15 cellular contexts compared by ENCODE assay signal in genomic region chr3:171374661-171375285, GRCh38.
A peak's percentile ranks its signal among the peaks of the same experiment; 100 is the strongest.
DNase-seq lines count a peak whose midpoint lies in the region; ATAC-seq, FAIRE-seq and TF ChIP-seq lines count a peak whose summit lies in the region.
"Had no signal": no experiment of that assay in that cellular context is flagged by ENCODE, and none has a peak within 500 bp of the region (broad histone marks: within the 10 kb centered on the region; RNA-seq: fewer than 3 reads in every experiment).

No MANE protein-coding gene starts in this region.

- no peak for FAIRE-seq in K562 (lab: Jason Lieb, UNC)
- FAIRE-seq in keratinocyte (lab: Jason Lieb, UNC) = peak; percentile 75
- no peak for FAIRE-seq in urothelium cell line (lab: Jason Lieb, UNC)
- FAIRE-seq: HepG2 had no signal

- H3K4me1 Mint-ChIP-seq in T-cell = peaks cover 10 to 33% (median 19%) of the 10 kb centered on the region in 3 donors

- no peaks in the 10 kb centered on the region for H3K9me3 Mint-ChIP-seq in T-cell
- H3K9me3 Mint-ChIP-seq: stimulated activated effector memory CD8-positive, alpha-beta T cell treated with anti-CD3 and anti-CD28 coated beads, Interleukin-12 subunit alpha, Interleukin-12 subunit beta, amount 100 ng/mL, for 72 hours had no signal

- no TSS peak for BruUV-seq in K562 (replicated peaks; lab: Mats Ljungman, UMichigan)

- 2% methylated on average over 3 of the region's 3 CpGs for WGBS in K562 (ENCODE audit: insufficient coverage, low coverage, missing lambda C conversion rate)

- H3K9me3 ChIP-seq in K562 (replicated peaks; ENCODE audit: control insufficient read depth, insufficient read depth, low read depth, low read length) = no peaks in the 10 kb centered on the region
- H3K9me3 ChIP-seq in keratinocyte (ENCODE audit: control insufficient read depth, low read depth, low read length) = no peaks in the 10 kb centered on the region
- H3K9me3 ChIP-seq: ascending aorta had no signal

- dilution Hi-C loops in keratinocyte (cut with MboI; ENCODE audit: extremely low pct_ligation_motif_present, low sequenced_read_pairs) = no loop called here

- no peak; the same call in 1 of the 2 replicates for TF ChIP-seq EP300 in K562 (IDR thresholded peaks at IDR 0.05; ENCODE audit: low read length)

- peak overlapping the region; percentile 15 for H3K4me2 ChIP-seq in K562 (ENCODE audit: insufficient read depth, low read length)
- peak overlapping the region; percentile 23 for H3K4me2 ChIP-seq in keratinocyte (ENCODE audit: control insufficient read depth, extremely low read depth, insufficient read depth, low read depth, low read length)

- H2AFZ ChIP-seq in K562 (ENCODE audit: low read depth, low read length) = no peak overlapping the region
- H2AFZ ChIP-seq in keratinocyte (ENCODE audit: control insufficient read depth, low read length) = no peak overlapping the region

- peaks cover 0 to 43% of the 10 kb centered on the region in 2 experiments; a peak in 4 of 5 replicates for H3K4me1 ChIP-seq in K562 (replicated peaks in 1 of 2; ENCODE audit: control insufficient read depth in 2 of 2, insufficient read depth in 2 of 2, low read length in 2 of 2)
- peaks cover 22% of the 10 kb centered on the region for H3K4me1 ChIP-seq in keratinocyte (ENCODE audit: control insufficient read depth, extremely low read depth, insufficient read depth, low read length)
- H3K4me1 ChIP-seq: ascending aorta had no signal

- TF ChIP-seq POLR2A in K562 (conservative IDR thresholded peaks at IDR 0.05) = no peak

- TF ChIP-seq RAD21 in K562 (CRISPR knock-in tag; conservative IDR thresholded peaks at IDR 0.05 in 1 of 2, IDR thresholded peaks at IDR 0.05 in 1 of 2) = no peak

- H3K27ac Mint-ChIP-seq in T-cell = no peak overlapping the region
- H3K27ac Mint-ChIP-seq: activated CD8-positive, alpha-beta memory T cell treated with anti-CD3 and anti-CD28 coated beads, Interleukin-2, amount 10 ng/mL, durations not matched to agents 7 days and 5 days; stimulated activated effector memory CD8-positive, alpha-beta T cell treated with anti-CD3 and anti-CD28 coated beads, Interleukin-12 subunit alpha, Interleukin-12 subunit beta, amount 100 ng/mL, for 72 hours had no signal

- H4K20me1 ChIP-seq in K562 (replicated peaks; ENCODE audit: control insufficient read depth, insufficient read depth, low read length) (peaks cover 17% of the 10 kb centered on the region; the same call in 1 of the 2 replicates), keratinocyte (ENCODE audit: control insufficient read depth, extremely low read depth, insufficient read depth, low read length) (no peaks in the 10 kb centered on the region)

- in situ Hi-C loops in K562 (cut with MboI) = no loop called here

- CTCF ChIA-PET in K562 (lab: Yijun Ruan, JAX; ENCODE audit: low intra/inter-chr PET ratio) (no interaction called here), T-cell (lab: Charles Lee) (interaction anchor here (0.5 to 1.6 kb wide), 3 partner anchors 45 to 1599 kb away, joined by 4 to 8 read pairs (median 5); no protein-coding TSS in a partner anchor)

- DNase-seq in AG09309 (ENCODE audit: low read depth) (peak; percentile 79), LoVo (ENCODE audit: low spot score) (peak; percentile 30), K562 (ENCODE audit: extremely low read depth in 1 of 4, low spot score in 3 of 4) (peak in 3 of 4 experiments; percentile 21 to 61 (median 32)), keratinocyte (ENCODE audit: low read depth, low spot score) (no peak), superior temporal gyrus (ENCODE audit: extremely low spot score) (no peak), T-cell (no peak), germinal center (ENCODE audit: low spot score) (no peak), urothelium cell line (ENCODE audit: low spot score) (no peak)
- DNase-seq: activated CD8-positive, alpha-beta memory T cell treated with anti-CD3 and anti-CD28 coated beads, Interleukin-2, amount 10 ng/mL, durations not matched to agents 7 days and 5 days; left colon; NCI-H187 treated with DMSO at 0.1 percent for 48 hours had no signal

- H3K9ac ChIP-seq in K562 (ENCODE audit: insufficient read depth in 1 of 2, low read depth in 2 of 2, low read length in 2 of 2) (no peak overlapping the region), keratinocyte (ENCODE audit: control insufficient read depth, extremely low read depth, insufficient read depth, low read length) (no peak overlapping the region)

- no peaks in the 10 kb centered on the region for H3K27me3 ChIP-seq in K562 (ENCODE audit: control insufficient read depth in 2 of 2, insufficient read depth in 2 of 2, low read length in 2 of 2)
- H3K27me3 ChIP-seq in keratinocyte (ENCODE audit: control insufficient read depth, extremely low read depth, insufficient read depth, low read length) = no peaks in the 10 kb centered on the region
- H3K27me3 ChIP-seq: ascending aorta had no signal

- peak overlapping the region; percentile 12; the same call in 1 of the 3 replicates for H3K27ac ChIP-seq in K562 (ENCODE audit: extremely low read depth, low read depth, low read length)
- peak overlapping the region; percentile 43 for H3K27ac ChIP-seq in keratinocyte (ENCODE audit: control insufficient read depth, insufficient read depth, low read length)
- H3K27ac ChIP-seq: ascending aorta, C4-2B had no signal

- H3K4me3 Mint-ChIP-seq in T-cell = no peak overlapping the region
- H3K4me3 Mint-ChIP-seq: activated CD8-positive, alpha-beta memory T cell treated with anti-CD3 and anti-CD28 coated beads, Interleukin-2, amount 10 ng/mL, durations not matched to agents 7 days and 5 days; stimulated activated effector memory CD8-positive, alpha-beta T cell treated with anti-CD3 and anti-CD28 coated beads, Interleukin-12 subunit alpha, Interleukin-12 subunit beta, amount 100 ng/mL, for 72 hours had no signal

- TF ChIP-seq CTCF in AG09309 (IDR thresholded peaks at IDR 0.05; ENCODE audit: control insufficient read depth, insufficient read depth, low read depth, low read length, missing control alignments) (no peak), K562 (IDR thresholded peaks at IDR 0.05 in 2 of 3, conservative IDR thresholded peaks at IDR 0.05 in 1 of 3; ENCODE audit: insufficient read depth in 2 of 3, low read depth in 1 of 3, low read length in 3 of 3) (no peak), keratinocyte (optimal IDR thresholded peaks at IDR 0.05 in 1 of 3, IDR thresholded peaks at IDR 0.05 in 1 of 3, conservative IDR thresholded peaks at IDR 0.05 in 1 of 3; ENCODE audit: extremely low read depth in 1 of 3, insufficient read depth in 2 of 3, low read length in 3 of 3) (no peak)

- intact Hi-C loops in K562 (cut with micrococcal nuclease) = loop anchor here (5.0 to 10.0 kb wide), 2 partner anchors 53 to 80 kb away; no protein-coding TSS in a partner anchor

- POLR2A ChIA-PET in K562 (lab: Yijun Ruan, JAX) (interaction anchor here (0.6 to 0.8 kb wide), 4 partner anchors 10 to 281 kb away, joined by 3 to 4 read pairs (median 4); no protein-coding TSS in a partner anchor), T-cell (lab: Charles Lee) (interaction anchor here in 1 of 2 donors (1.0 kb wide), 1 partner anchor 33 kb away, joined by 3 read pairs; no protein-coding TSS in a partner anchor)

- H3K27me3 Mint-ChIP-seq in T-cell = no peaks in the 10 kb centered on the region
- H3K27me3 Mint-ChIP-seq: activated CD8-positive, alpha-beta memory T cell treated with anti-CD3 and anti-CD28 coated beads, Interleukin-2, amount 10 ng/mL, durations not matched to agents 7 days and 5 days had no signal

- peaks cover 6% of the 10 kb centered on the region for H3K36me3 Mint-ChIP-seq in T-cell
- H3K36me3 Mint-ChIP-seq: stimulated activated effector memory CD8-positive, alpha-beta T cell treated with anti-CD3 and anti-CD28 coated beads, Interleukin-12 subunit alpha, Interleukin-12 subunit beta, amount 100 ng/mL, for 72 hours had no signal

- H3K9me1 ChIP-seq in K562 (ENCODE audit: control insufficient read depth, insufficient read depth, low read length) (peaks cover 6% of the 10 kb centered on the region), keratinocyte (ENCODE audit: control insufficient read depth, extremely low read depth, insufficient read depth, low read length) (no peaks in the 10 kb centered on the region)

- H3K79me2 ChIP-seq in K562 (ENCODE audit: control insufficient read depth, insufficient read depth, low read length) = peaks cover 62% of the 10 kb centered on the region
- H3K79me2 ChIP-seq in keratinocyte (ENCODE audit: control insufficient read depth, insufficient read depth, low read length) = no peaks in the 10 kb centered on the region

- H3K36me3 ChIP-seq in K562 (ENCODE audit: control insufficient read depth, insufficient read depth, low read length) = no peaks in the 10 kb centered on the region
- H3K36me3 ChIP-seq in keratinocyte (ENCODE audit: control insufficient read depth in 2 of 2, extremely low read depth in 1 of 2, insufficient read depth in 2 of 2, low read length in 2 of 2) = no peaks in the 10 kb centered on the region
- H3K36me3 ChIP-seq: ascending aorta had no signal

- ATAC-seq in K562 = peak; percentile 40; the same call in 2 of the 3 replicates
- no peak for ATAC-seq in T-cell (replicated peaks in 1 of 4)
- ATAC-seq: activated CD8-positive, alpha-beta memory T cell treated with anti-CD3 and anti-CD28 coated beads, Interleukin-2, amount 10 ng/mL, durations not matched to agents 7 days and 5 days; HepG2; left colon; stimulated activated effector memory CD8-positive, alpha-beta T cell treated with anti-CD3 and anti-CD28 coated beads, Interleukin-12 subunit alpha, Interleukin-12 subunit beta, amount 100 ng/mL, for 72 hours had no signal

- H3K4me3 ChIP-seq in AG09309 (ENCODE audit: control insufficient read depth, low read depth, low read length) (no peak overlapping the region), K562 (no peak overlapping the region), keratinocyte (ENCODE audit: control insufficient read depth in 2 of 3, extremely low read depth in 1 of 3, insufficient read depth in 2 of 3, low read depth in 1 of 3, low read length in 3 of 3) (no peak overlapping the region)
- H3K4me3 ChIP-seq: ascending aorta had no signal

TF ChIP-seq in K562, 482 proteins besides CTCF, POLR2A, EP300 and RAD21 (continues in another document):
- TF ChIP-seq ZNF75A (CRISPR knock-in tag; IDR thresholded peaks at IDR 0.05) = no peak

Comparison
In these comparisons a context has a peak if more than half of its experiments do, and no peak if none do; other contexts are left out.
1. DNase-seq: peak in AG09309 (single experiment), LoVo (single experiment) and K562 (3 of 4); none in keratinocyte (single experiment), superior temporal gyrus (single experiment), T-cell (0 of 34), germinal center (single experiment) and urothelium cell line (single experiment).